ENCODE assay signal across 8 cellular contexts in genomic region chr13:107205318-107206112, GRCh38.
DNase-seq lines count a peak whose midpoint lies in the region; ATAC-seq and TF ChIP-seq lines count a peak whose summit lies in the region.

No MANE protein-coding gene starts in this region.

- H3K27me3 ChIP-seq in colonic mucosa: no peaks in the 10 kb centered on the region
- no peaks in the 10 kb centered on the region for H3K27me3 ChIP-seq in right lobe of liver

- H3K9me3 ChIP-seq in colonic mucosa (no peaks in the 10 kb centered on the region), right lobe of liver (no peaks in the 10 kb centered on the region)

- DNase-seq in AG20443 (ENCODE audit: low spot score): peak; percentile 83
- DNase-seq in NCI-H187 treated with DMSO at 0.1 percent for 48 hours (lab: John Stamatoyannopoulos, UW): peak; percentile 48
- DNase-seq in activated CD4-positive, alpha-beta T cell treated with anti-CD3 and anti-CD28 coated beads for 1 hour: peak; percentile 14
- peak; percentile 56 for DNase-seq in colonic mucosa
- DNase-seq in right lobe of liver: peak; percentile 69 to 73 (median 71)
- peak; percentile 22 for DNase-seq in stimulated activated CD8-positive, alpha-beta memory T cell treated with anti-CD3 and anti-CD28 coated beads, Interleukin-12 subunit alpha, Interleukin-12 subunit beta, amount 100 ng/mL, for 24 hours (ENCODE audit: extremely low read depth)

- no peaks in the 10 kb centered on the region for H3K36me3 ChIP-seq in colonic mucosa
- H3K36me3 ChIP-seq in right lobe of liver: no peaks in the 10 kb centered on the region

- H3K4me3 ChIP-seq in colonic mucosa (no peak overlapping the region), right lobe of liver (no peak overlapping the region)

- no peak overlapping the region for H3K27ac ChIP-seq in colonic mucosa
- H3K27ac ChIP-seq in right lobe of liver: no peak overlapping the region

- peak; percentile 99 for TF ChIP-seq CTCF in colonic mucosa (IDR thresholded peaks at IDR 0.05)
- TF ChIP-seq CTCF in right lobe of liver (IDR thresholded peaks at IDR 0.05): peak; percentile 74 to 100 (median 100)

- no peak overlapping the region for H3K9ac ChIP-seq in colonic mucosa (ENCODE audit: low read depth in 2 of 2, low read length in 2 of 2)

- intact Hi-C loops in colonic mucosa (cut with DNase I) (loop anchor here (5.0 kb wide), 2 partner anchors 442 to 952 kb away; no protein-coding TSS in a partner anchor), right lobe of liver (cut with DNase I) (no loop called here)

- TF ChIP-seq POLR2A in right lobe of liver (IDR thresholded peaks at IDR 0.05): no peak

- ATAC-seq in GM18520 (IDR thresholded peaks at IDR 0.05; ENCODE audit: unreplicated experiment) (peak; percentile 89), HG02981 (IDR thresholded peaks at IDR 0.05; ENCODE audit: unreplicated experiment) (peak; percentile 97), right lobe of liver (peak; percentile 91 to 96 (median 93))

- 23% methylated on average over 16 of the region's 16 CpGs for WGBS in right lobe of liver (ENCODE audit: insufficient coverage, low coverage, low lambda C conversion rate, missing lambda C conversion rate)

- peaks cover 2% of the 10 kb centered on the region for H3K4me1 ChIP-seq in colonic mucosa
- no peaks in the 10 kb centered on the region for H3K4me1 ChIP-seq in right lobe of liver

Comparison
In these comparisons a context has a peak if more than half of its experiments do, and no peak if none do; other contexts are left out.
1. DNase-seq: peak in every context shown above with its lines; median percentile 83 in AG20443; 71 in right lobe of liver; 56 in colonic mucosa; 48 in NCI-H187 treated with DMSO at 0.1 percent for 48 hours; 22 in stimulated activated CD8-positive, alpha-beta memory T cell treated with anti-CD3 and anti-CD28 coated beads, Interleukin-12 subunit alpha, Interleukin-12 subunit beta, amount 100 ng/mL, for 24 hours; 14 in activated CD4-positive, alpha-beta T cell treated with anti-CD3 and anti-CD28 coated beads for 1 hour.